Comparison of ENCODE assay signal across 1 cellular context in the genomic region with DNA sequence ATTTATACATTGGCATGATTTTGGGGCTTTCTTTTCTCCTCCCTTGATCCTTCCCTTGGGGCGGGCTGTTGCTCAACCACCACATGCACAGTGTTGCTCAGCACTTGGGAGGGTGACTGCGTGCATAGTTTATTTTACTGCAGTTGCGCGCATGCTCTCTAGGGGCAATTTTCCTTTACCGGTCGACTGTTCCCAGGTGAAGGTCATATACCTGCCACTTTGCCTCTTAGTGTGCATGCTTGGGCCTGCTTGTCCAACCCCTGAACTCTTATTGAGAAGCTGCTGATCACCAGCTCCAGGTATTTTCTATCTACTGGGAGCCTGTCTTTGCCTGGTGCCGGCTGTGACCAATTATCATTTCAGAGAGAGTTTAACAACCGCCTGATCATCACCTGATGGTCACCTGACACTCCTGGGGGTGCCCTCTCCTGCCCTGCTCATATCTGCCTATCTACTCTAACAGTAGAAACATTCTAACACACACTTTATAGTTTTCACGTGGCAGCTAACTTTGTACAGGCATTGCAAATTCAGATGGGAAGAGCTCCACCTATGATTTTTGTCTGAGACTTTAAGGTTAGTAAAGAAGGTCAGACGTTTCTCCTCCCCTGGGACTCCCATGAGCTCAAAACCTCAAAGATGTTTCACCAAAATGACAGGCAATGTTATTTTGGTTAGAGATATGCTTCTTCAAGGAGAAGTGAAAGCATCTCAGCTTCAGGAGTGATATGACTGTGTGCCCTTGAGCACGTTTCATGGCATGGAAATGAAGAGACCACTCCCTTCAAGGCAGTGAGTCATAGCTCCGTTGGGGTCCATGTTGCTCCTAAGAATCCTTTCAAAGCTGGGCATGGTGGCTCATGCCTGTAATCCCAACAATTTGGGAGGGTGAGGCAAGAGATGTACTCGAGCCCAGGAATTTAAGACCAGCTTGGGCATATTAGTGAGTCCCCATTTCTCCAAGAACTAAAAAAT.
TF ChIP-seq lines count a peak whose summit lies in the region.

No MANE protein-coding gene starts in this region.

TF ChIP-seq in K562, 482 proteins besides CTCF, POLR2A, EP300 and RAD21 (continued from another document and continues in another):
- TF ChIP-seq, protein P1, sequence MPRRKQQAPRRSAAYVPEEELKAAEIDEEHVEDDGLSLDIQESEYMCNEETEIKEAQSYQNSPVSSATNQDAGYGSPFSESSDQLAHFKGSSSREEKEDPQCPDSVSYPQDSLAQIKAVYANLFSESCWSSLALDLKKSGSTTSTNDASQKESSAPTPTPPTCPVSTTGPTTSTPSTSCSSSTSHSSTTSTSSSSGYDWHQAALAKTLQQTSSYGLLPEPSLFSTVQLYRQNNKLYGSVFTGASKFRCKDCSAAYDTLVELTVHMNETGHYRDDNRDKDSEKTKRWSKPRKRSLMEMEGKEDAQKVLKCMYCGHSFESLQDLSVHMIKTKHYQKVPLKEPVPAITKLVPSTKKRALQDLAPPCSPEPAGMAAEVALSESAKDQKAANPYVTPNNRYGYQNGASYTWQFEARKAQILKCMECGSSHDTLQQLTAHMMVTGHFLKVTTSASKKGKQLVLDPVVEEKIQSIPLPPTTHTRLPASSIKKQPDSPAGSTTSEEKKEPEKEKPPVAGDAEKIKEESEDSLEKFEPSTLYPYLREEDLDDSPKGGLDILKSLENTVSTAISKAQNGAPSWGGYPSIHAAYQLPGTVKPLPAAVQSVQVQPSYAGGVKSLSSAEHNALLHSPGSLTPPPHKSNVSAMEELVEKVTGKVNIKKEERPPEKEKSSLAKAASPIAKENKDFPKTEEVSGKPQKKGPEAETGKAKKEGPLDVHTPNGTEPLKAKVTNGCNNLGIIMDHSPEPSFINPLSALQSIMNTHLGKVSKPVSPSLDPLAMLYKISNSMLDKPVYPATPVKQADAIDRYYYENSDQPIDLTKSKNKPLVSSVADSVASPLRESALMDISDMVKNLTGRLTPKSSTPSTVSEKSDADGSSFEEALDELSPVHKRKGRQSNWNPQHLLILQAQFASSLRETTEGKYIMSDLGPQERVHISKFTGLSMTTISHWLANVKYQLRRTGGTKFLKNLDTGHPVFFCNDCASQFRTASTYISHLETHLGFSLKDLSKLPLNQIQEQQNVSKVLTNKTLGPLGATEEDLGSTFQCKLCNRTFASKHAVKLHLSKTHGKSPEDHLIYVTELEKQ (CRISPR knock-in tag; IDR thresholded peaks at IDR 0.05), result peak; percentile 54; the same call in 1 of the 2 replicates
- TF ChIP-seq, protein P2, sequence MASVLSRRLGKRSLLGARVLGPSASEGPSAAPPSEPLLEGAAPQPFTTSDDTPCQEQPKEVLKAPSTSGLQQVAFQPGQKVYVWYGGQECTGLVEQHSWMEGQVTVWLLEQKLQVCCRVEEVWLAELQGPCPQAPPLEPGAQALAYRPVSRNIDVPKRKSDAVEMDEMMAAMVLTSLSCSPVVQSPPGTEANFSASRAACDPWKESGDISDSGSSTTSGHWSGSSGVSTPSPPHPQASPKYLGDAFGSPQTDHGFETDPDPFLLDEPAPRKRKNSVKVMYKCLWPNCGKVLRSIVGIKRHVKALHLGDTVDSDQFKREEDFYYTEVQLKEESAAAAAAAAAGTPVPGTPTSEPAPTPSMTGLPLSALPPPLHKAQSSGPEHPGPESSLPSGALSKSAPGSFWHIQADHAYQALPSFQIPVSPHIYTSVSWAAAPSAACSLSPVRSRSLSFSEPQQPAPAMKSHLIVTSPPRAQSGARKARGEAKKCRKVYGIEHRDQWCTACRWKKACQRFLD (CRISPR knock-in tag; IDR thresholded peaks at IDR 0.05), result peak; percentile 12; the same call in 1 of the 2 replicates
- TF ChIP-seq, protein P3, sequence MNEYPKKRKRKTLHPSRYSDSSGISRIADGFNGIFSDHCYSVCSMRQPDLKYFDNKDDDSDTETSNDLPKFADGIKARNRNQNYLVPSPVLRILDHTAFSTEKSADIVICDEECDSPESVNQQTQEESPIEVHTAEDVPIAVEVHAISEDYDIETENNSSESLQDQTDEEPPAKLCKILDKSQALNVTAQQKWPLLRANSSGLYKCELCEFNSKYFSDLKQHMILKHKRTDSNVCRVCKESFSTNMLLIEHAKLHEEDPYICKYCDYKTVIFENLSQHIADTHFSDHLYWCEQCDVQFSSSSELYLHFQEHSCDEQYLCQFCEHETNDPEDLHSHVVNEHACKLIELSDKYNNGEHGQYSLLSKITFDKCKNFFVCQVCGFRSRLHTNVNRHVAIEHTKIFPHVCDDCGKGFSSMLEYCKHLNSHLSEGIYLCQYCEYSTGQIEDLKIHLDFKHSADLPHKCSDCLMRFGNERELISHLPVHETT (CRISPR knock-in tag; conservative IDR thresholded peaks at IDR 0.05 in 1 of 2, IDR thresholded peaks at IDR 0.05 in 1 of 2), result peak in 1 of 2 experiments; percentile 74; a peak in 2 of 4 replicates
- TF ChIP-seq MTA1 (IDR thresholded peaks at IDR 0.05; ENCODE audit: borderline replicate concordance) (peak; percentile 25; the same call in 1 of the 2 replicates), SNIP1 (IDR thresholded peaks at IDR 0.05; ENCODE audit: low read depth) (no peak), ZNF239 (CRISPR knock-in tag; IDR thresholded peaks at IDR 0.05) (peak; percentile 45; the same call in 1 of the 2 replicates), BRD9 (IDR thresholded peaks at IDR 0.05; ENCODE audit: low read depth, partially characterized antibody) (peak; percentile 68), DPF2 (IDR thresholded peaks at IDR 0.05) (peak; percentile 37), POLR2AphosphoS5 (IDR thresholded peaks at IDR 0.05; ENCODE audit: control insufficient read depth, insufficient read depth, low read depth, low read length) (no peak), CBX3 (IDR thresholded peaks at IDR 0.05; ENCODE audit: borderline replicate concordance in 1 of 2, low read length in 2 of 2) (peak in 1 of 2 experiments; percentile 35; a peak in 1 of 3 replicates), CTBP1 (IDR thresholded peaks at IDR 0.05; ENCODE audit: borderline replicate concordance) (peak; percentile 39), ZNF668 (CRISPR knock-in tag; IDR thresholded peaks at IDR 0.05) (peak; percentile 50; the same call in 1 of the 2 replicates), TOE1 (IDR thresholded peaks at IDR 0.05; ENCODE audit: borderline replicate concordance) (peak; percentile 67; the same call in 1 of the 2 replicates), TOE1 (CRISPR knock-in tag; IDR thresholded peaks at IDR 0.05; ENCODE audit: borderline replicate concordance, low read depth) (0 out of 2 replicates have a peak, but pooled peaks have one; percentile 63), NBN (IDR thresholded peaks at IDR 0.05; ENCODE audit: low read depth) (0 out of 2 replicates have a peak, but pooled peaks have one; percentile 18), NR2C2 (CRISPR knock-in tag; IDR thresholded peaks at IDR 0.05) (no peak), NR2C2 (tag; IDR thresholded peaks at IDR 0.05) (peak; percentile 47), ADNP (tag; IDR thresholded peaks at IDR 0.05) (peak; percentile 31; the same call in 1 of the 2 replicates), ZNF644 (tag; IDR thresholded peaks at IDR 0.05; ENCODE audit: low read depth) (0 out of 2 replicates have a peak, but pooled peaks have one; percentile 37), ZNF79 (CRISPR knock-in tag; IDR thresholded peaks at IDR 0.05; ENCODE audit: low read depth) (0 out of 2 replicates have a peak, but pooled peaks have one; percentile 50), CBFA2T2 (conservative IDR thresholded peaks at IDR 0.05) (peak; percentile 51), KAT8 (IDR thresholded peaks at IDR 0.05; ENCODE audit: low read depth) (no peak), ZBTB17 (CRISPR knock-in tag; IDR thresholded peaks at IDR 0.05) (0 out of 2 replicates have a peak, but pooled peaks have one; percentile 32), BHLHE40 (IDR thresholded peaks at IDR 0.05; ENCODE audit: low read length) (peak; percentile 74), PHTF2 (CRISPR knock-in tag; IDR thresholded peaks at IDR 0.05) (no peak), MYC (IDR thresholded peaks at IDR 0.05; ENCODE audit: low read depth, low read length) (peak; percentile 12), MYC (CRISPR knock-in tag; IDR thresholded peaks at IDR 0.05; ENCODE audit: borderline replicate concordance, low read depth) (no peak), PTTG1 (tag; IDR thresholded peaks at IDR 0.05; ENCODE audit: low read depth) (peak; percentile 41; the same call in 1 of the 2 replicates)
- TF ChIP-seq, protein P4, sequence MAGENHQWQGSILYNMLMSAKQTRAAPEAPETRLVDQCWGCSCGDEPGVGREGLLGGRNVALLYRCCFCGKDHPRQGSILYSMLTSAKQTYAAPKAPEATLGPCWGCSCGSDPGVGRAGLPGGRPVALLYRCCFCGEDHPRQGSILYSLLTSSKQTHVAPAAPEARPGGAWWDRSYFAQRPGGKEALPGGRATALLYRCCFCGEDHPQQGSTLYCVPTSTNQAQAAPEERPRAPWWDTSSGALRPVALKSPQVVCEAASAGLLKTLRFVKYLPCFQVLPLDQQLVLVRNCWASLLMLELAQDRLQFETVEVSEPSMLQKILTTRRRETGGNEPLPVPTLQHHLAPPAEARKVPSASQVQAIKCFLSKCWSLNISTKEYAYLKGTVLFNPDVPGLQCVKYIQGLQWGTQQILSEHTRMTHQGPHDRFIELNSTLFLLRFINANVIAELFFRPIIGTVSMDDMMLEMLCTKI (IDR thresholded peaks at IDR 0.05; ENCODE audit: partially characterized antibody), result no peak
- TF ChIP-seq, protein P5, sequence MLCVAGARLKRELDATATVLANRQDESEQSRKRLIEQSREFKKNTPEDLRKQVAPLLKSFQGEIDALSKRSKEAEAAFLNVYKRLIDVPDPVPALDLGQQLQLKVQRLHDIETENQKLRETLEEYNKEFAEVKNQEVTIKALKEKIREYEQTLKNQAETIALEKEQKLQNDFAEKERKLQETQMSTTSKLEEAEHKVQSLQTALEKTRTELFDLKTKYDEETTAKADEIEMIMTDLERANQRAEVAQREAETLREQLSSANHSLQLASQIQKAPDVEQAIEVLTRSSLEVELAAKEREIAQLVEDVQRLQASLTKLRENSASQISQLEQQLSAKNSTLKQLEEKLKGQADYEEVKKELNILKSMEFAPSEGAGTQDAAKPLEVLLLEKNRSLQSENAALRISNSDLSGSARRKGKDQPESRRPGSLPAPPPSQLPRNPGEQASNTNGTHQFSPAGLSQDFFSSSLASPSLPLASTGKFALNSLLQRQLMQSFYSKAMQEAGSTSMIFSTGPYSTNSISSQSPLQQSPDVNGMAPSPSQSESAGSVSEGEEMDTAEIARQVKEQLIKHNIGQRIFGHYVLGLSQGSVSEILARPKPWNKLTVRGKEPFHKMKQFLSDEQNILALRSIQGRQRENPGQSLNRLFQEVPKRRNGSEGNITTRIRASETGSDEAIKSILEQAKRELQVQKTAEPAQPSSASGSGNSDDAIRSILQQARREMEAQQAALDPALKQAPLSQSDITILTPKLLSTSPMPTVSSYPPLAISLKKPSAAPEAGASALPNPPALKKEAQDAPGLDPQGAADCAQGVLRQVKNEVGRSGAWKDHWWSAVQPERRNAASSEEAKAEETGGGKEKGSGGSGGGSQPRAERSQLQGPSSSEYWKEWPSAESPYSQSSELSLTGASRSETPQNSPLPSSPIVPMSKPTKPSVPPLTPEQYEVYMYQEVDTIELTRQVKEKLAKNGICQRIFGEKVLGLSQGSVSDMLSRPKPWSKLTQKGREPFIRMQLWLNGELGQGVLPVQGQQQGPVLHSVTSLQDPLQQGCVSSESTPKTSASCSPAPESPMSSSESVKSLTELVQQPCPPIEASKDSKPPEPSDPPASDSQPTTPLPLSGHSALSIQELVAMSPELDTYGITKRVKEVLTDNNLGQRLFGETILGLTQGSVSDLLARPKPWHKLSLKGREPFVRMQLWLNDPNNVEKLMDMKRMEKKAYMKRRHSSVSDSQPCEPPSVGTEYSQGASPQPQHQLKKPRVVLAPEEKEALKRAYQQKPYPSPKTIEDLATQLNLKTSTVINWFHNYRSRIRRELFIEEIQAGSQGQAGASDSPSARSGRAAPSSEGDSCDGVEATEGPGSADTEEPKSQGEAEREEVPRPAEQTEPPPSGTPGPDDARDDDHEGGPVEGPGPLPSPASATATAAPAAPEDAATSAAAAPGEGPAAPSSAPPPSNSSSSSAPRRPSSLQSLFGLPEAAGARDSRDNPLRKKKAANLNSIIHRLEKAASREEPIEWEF (CRISPR knock-in tag; IDR thresholded peaks at IDR 0.05), result peak; percentile 84
- TF ChIP-seq, protein P6, sequence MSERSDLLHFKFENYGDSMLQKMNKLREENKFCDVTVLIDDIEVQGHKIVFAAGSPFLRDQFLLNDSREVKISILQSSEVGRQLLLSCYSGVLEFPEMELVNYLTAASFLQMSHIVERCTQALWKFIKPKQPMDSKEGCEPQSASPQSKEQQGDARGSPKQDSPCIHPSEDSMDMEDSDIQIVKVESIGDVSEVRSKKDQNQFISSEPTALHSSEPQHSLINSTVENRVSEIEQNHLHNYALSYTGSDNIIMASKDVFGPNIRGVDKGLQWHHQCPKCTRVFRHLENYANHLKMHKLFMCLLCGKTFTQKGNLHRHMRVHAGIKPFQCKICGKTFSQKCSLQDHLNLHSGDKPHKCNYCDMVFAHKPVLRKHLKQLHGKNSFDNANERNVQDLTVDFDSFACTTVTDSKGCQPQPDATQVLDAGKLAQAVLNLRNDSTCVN (CRISPR knock-in tag; IDR thresholded peaks at IDR 0.05), result 0 out of 2 replicates have a peak, but pooled peaks have one; percentile 17
- TF ChIP-seq, protein P7, sequence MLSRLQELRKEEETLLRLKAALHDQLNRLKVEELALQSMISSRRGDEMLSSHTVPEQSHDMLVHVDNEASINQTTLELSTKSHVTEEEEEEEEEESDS (CRISPR knock-in tag; IDR thresholded peaks at IDR 0.05), result no peak
- TF ChIP-seq, protein P8, sequence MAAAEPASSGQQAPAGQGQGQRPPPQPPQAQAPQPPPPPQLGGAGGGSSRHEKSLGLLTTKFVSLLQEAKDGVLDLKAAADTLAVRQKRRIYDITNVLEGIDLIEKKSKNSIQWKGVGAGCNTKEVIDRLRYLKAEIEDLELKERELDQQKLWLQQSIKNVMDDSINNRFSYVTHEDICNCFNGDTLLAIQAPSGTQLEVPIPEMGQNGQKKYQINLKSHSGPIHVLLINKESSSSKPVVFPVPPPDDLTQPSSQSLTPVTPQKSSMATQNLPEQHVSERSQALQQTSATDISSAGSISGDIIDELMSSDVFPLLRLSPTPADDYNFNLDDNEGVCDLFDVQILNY (CRISPR knock-in tag; IDR thresholded peaks at IDR 0.05), result no peak
- TF ChIP-seq, protein P9, sequence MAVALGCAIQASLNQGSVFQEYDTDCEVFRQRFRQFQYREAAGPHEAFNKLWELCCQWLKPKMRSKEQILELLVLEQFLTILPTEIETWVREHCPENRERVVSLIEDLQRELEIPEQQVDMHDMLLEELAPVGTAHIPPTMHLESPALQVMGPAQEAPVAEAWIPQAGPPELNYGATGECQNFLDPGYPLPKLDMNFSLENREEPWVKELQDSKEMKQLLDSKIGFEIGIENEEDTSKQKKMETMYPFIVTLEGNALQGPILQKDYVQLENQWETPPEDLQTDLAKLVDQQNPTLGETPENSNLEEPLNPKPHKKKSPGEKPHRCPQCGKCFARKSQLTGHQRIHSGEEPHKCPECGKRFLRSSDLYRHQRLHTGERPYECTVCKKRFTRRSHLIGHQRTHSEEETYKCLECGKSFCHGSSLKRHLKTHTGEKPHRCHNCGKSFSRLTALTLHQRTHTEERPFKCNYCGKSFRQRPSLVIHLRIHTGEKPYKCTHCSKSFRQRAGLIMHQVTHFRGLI (CRISPR knock-in tag; IDR thresholded peaks at IDR 0.05), result 0 out of 2 replicates have a peak, but pooled peaks have one; percentile 64
- TF ChIP-seq, protein P10, sequence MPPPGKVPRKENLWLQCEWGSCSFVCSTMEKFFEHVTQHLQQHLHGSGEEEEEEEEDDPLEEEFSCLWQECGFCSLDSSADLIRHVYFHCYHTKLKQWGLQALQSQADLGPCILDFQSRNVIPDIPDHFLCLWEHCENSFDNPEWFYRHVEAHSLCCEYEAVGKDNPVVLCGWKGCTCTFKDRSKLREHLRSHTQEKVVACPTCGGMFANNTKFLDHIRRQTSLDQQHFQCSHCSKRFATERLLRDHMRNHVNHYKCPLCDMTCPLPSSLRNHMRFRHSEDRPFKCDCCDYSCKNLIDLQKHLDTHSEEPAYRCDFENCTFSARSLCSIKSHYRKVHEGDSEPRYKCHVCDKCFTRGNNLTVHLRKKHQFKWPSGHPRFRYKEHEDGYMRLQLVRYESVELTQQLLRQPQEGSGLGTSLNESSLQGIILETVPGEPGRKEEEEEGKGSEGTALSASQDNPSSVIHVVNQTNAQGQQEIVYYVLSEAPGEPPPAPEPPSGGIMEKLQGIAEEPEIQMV (tag; conservative IDR thresholded peaks at IDR 0.05; ENCODE audit: low read depth), result peak; percentile 36; the same call in 1 of the 2 replicates
